ENCODE assay signal across 1 cellular context in the genomic region with DNA sequence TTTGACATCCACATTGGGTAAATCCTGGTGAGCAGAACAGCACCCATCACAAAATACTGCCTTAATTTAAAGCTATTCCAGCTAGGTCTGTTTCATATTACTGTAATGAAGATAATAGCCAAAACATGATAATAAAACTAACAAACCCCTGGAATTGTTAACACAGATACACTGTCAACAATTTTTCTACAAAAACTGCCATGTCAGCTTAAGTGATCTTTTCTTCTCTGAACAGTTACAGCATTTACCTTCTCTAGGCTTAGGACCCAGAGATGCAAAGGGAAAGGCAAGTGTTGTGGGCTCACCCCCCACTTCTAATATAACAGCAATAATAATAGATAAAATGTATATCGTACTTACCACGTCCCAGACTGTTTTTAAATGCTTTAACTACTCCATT.
TF ChIP-seq lines count a peak whose summit lies in the region.

No MANE protein-coding gene starts in this region.

TF ChIP-seq in HepG2, 621 proteins besides CTCF, POLR2A, EP300 and RAD21 (continued from another document):
- TF ChIP-seq, protein P1, sequence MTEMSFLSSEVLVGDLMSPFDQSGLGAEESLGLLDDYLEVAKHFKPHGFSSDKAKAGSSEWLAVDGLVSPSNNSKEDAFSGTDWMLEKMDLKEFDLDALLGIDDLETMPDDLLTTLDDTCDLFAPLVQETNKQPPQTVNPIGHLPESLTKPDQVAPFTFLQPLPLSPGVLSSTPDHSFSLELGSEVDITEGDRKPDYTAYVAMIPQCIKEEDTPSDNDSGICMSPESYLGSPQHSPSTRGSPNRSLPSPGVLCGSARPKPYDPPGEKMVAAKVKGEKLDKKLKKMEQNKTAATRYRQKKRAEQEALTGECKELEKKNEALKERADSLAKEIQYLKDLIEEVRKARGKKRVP (CRISPR knock-in tag; IDR thresholded peaks at IDR 0.05), result no peak
